In the genomic region with DNA sequence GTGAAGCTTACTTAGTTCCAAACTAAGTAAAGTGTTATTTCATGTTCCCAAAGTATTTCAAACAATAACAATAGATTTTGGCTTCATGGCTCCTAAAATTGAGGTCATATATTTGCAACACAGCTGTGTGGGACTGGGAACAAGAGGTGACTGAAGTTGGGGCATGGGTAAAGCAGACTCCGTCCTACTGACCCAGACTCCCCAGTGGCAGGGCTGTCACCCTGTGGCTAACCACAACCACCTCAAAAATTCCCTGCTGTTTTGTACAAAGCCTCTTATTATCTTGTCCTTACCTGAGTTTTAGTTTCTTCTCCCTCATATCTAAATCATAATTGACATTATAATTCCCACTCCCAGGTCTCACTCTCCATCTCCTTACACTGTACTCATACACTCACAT, we compare ENCODE assay signal across 22 cellular contexts.
DNase-seq lines count a peak whose midpoint lies in the region; ATAC-seq, FAIRE-seq and TF ChIP-seq lines count a peak whose summit lies in the region.
"Had no signal": no experiment of that assay in that cellular context is flagged by ENCODE, and none has a peak within 500 bp of the region (broad histone marks: within the 10 kb centered on the region; RNA-seq: fewer than 3 reads in every experiment).

No MANE protein-coding gene starts in this region.

- H3K27me3 Mint-ChIP-seq in T-helper 1 cell treated with Interleukin-12 subunit alpha and Interleukin-12 subunit beta and Interleukin-4 antibody, amounts not matched to agents 30 μg/mL and 1 μg/mL, for 36 hours (ENCODE audit: low read depth) = no peaks in the 10 kb centered on the region
- H3K27me3 Mint-ChIP-seq: B cell had no signal

- 0% methylated on average over 1 of the region's 1 CpG for WGBS in GM12878 (ENCODE audit: insufficient coverage, insufficient replicate concordance, low lambda C conversion rate, missing lambda C conversion rate)

- no peak overlapping the region for H3K27ac ChIP-seq in GM12878 (ENCODE audit: control insufficient read depth, insufficient read depth)
- H3K27ac ChIP-seq in colonic mucosa = no peak overlapping the region
- H3K27ac ChIP-seq: Peyer's patch, SJSA1 had no signal

- SMC1A ChIA-PET in GM12878 (lab: Charles Lee; ENCODE audit: uncharacterized antibody, unreplicated experiment) = no interaction called here

- no peaks in the 10 kb centered on the region for H3K79me2 ChIP-seq in GM12878 (ENCODE audit: control insufficient read depth, insufficient read depth, low read length)

- peaks cover 3% of the 10 kb centered on the region for H3K9me3 Mint-ChIP-seq in T-helper 1 cell treated with Interleukin-12 subunit alpha and Interleukin-12 subunit beta and Interleukin-4 antibody, amounts not matched to agents 30 μg/mL and 1 μg/mL, for 36 hours

- no peak overlapping the region for H3K27ac Mint-ChIP-seq in T-helper 1 cell treated with Interleukin-12 subunit alpha and Interleukin-12 subunit beta and Interleukin-4 antibody, amounts not matched to agents 30 μg/mL and 1 μg/mL, for 36 hours
- H3K27ac Mint-ChIP-seq: B cell had no signal

- no peaks in the 10 kb centered on the region; the same call in 2 of the 3 replicates for H3K9me3 ChIP-seq in GM12878 (replicated peaks; ENCODE audit: control insufficient read depth, insufficient read depth, low read length)
- no peaks in the 10 kb centered on the region for H3K9me3 ChIP-seq in colonic mucosa
- H3K9me3 ChIP-seq: Peyer's patch, SJSA1 had no signal

- no peak overlapping the region for H2AFZ ChIP-seq in GM12878 (ENCODE audit: control insufficient read depth, low read depth, low read length)

- H3K36me3 ChIP-seq in GM12878 (ENCODE audit: control insufficient read depth in 2 of 2, insufficient read depth in 2 of 2, low read length in 1 of 2) (no peaks in the 10 kb centered on the region), colonic mucosa (no peaks in the 10 kb centered on the region)
- H3K36me3 ChIP-seq: Peyer's patch, SJSA1 had no signal

- H3K4me3 ChIP-seq in GM12878 (no peak overlapping the region), colonic mucosa (no peak overlapping the region)
- H3K4me3 ChIP-seq: K562, Peyer's patch, SJSA1 had no signal

- no peak for FAIRE-seq in GM12878 (lab: Jason Lieb, UNC)
- FAIRE-seq: GM12892, GM18507, K562 had no signal

- POLR2A ChIA-PET in GM12878 (lab: Charles Lee) = no interaction called here

- no TSS peak for BruUV-seq in GM12878 (replicated peaks; lab: Mats Ljungman, UMichigan)

- RAD21 ChIA-PET in GM12878 (lab: Charles Lee; ENCODE audit: unreplicated experiment) = no interaction called here

- no peak for TF ChIP-seq CTCF in GM12878 (IDR thresholded peaks at IDR 0.05 in 2 of 3, conservative IDR thresholded peaks at IDR 0.05 in 1 of 3; ENCODE audit: control insufficient read depth in 2 of 3, extremely low read depth in 1 of 3, insufficient read depth in 1 of 3, low read depth in 3 of 3, low read length in 3 of 3)
- TF ChIP-seq CTCF in colonic mucosa (IDR thresholded peaks at IDR 0.05) = no peak

- H4K20me1 ChIP-seq in GM12878 (ENCODE audit: control insufficient read depth, insufficient read depth) = no peaks in the 10 kb centered on the region

- H3K4me2 ChIP-seq in GM12878 (ENCODE audit: control insufficient read depth, insufficient read depth) = no peak overlapping the region

- ATAC-seq in HG03565 (IDR thresholded peaks at IDR 0.05; ENCODE audit: unreplicated experiment) = peak; percentile 36
- no peak for ATAC-seq in GM12878
- no peak for ATAC-seq in stimulated activated naive CD8-positive, alpha-beta T cell treated with anti-CD3 and anti-CD28 coated beads, Interleukin-15, Interleukin-2, amounts not matched to agents 100 U/mL and 50 U/mL, for 24 hours
- ATAC-seq: K562 had no signal

- peaks cover 8% of the 10 kb centered on the region for H3K4me1 Mint-ChIP-seq in T-helper 1 cell treated with Interleukin-12 subunit alpha and Interleukin-12 subunit beta and Interleukin-4 antibody, amounts not matched to agents 30 μg/mL and 1 μg/mL, for 36 hours (ENCODE audit: low read depth)
- H3K4me1 Mint-ChIP-seq: B cell had no signal

- H3K9ac ChIP-seq in GM12878 (ENCODE audit: control insufficient read depth, insufficient read depth, low read length) = no peak overlapping the region
- no peak overlapping the region for H3K9ac ChIP-seq in colonic mucosa (ENCODE audit: low read depth in 2 of 2, low read length in 2 of 2)

- in situ Hi-C loops in GM12878 (cut with MboI) = no loop called here

- H3K36me3 Mint-ChIP-seq in T-helper 1 cell treated with Interleukin-12 subunit alpha and Interleukin-12 subunit beta and Interleukin-4 antibody, amounts not matched to agents 30 μg/mL and 1 μg/mL, for 36 hours (ENCODE audit: low read depth) = peaks cover 2% of the 10 kb centered on the region

- no peak for TF ChIP-seq EP300 in GM12878 (IDR thresholded peaks at IDR 0.05; ENCODE audit: borderline replicate concordance in 1 of 2, control insufficient read depth in 1 of 2, low read depth in 2 of 2, low read length in 2 of 2)

- intact Hi-C loops in GM12878 (cut with micrococcal nuclease; ENCODE audit: unreplicated experiment) (no loop called here), colonic mucosa (cut with DNase I) (no loop called here)

- DNase-seq in T-helper 1 cell (no peak), GM12878 (ENCODE audit: low read depth, low spot score) (no peak), colonic mucosa (no peak), DMS79 (lab: John Stamatoyannopoulos, UW) (no peak)
- DNase-seq in effector CD4-positive, alpha-beta T cell = no peak
- DNase-seq in stimulated activated naive CD8-positive, alpha-beta T cell treated with anti-CD3 and anti-CD28 coated beads, Interleukin-15, Interleukin-2, amounts not matched to agents 100 U/mL and 50 U/mL, for 24 hours = no peak
- DNase-seq: 8988T; DMS 273 treated with DMSO at 0.1 percent for 48 hours; GDM1; NCI-H1092; NCI-H2081; NCI-H2171 treated with DMSO at 0.1 percent for 48 hours; NCI-H446 treated with DMSO at 0.1 percent for 48 hours; NK-92 treated with Interleukin-12 subunit alpha and Interleukin-12 subunit beta, amount 100 ng/mL, for 24 hours; Peyer's patch had no signal

- H3K4me1 ChIP-seq in GM12878 (ENCODE audit: control insufficient read depth, insufficient read depth, low read length) = no peaks in the 10 kb centered on the region
- H3K4me1 ChIP-seq in colonic mucosa = no peaks in the 10 kb centered on the region
- H3K4me1 ChIP-seq: Peyer's patch, SJSA1 had no signal

- H3K27me3 ChIP-seq in GM12878 (replicated peaks in 1 of 2; ENCODE audit: control insufficient read depth in 2 of 2, insufficient read depth in 2 of 2, low read length in 1 of 2) (no peaks in the 10 kb centered on the region), colonic mucosa (no peaks in the 10 kb centered on the region)
- H3K27me3 ChIP-seq: Peyer's patch had no signal

- peak overlapping the region; percentile 8 for H3K4me3 Mint-ChIP-seq in T-helper 1 cell treated with Interleukin-12 subunit alpha and Interleukin-12 subunit beta and Interleukin-4 antibody, amounts not matched to agents 30 μg/mL and 1 μg/mL, for 36 hours
- H3K4me3 Mint-ChIP-seq: B cell had no signal

- CTCF ChIA-PET in GM12878 (lab: Yijun Ruan, JAX) = no interaction called here

- TF ChIP-seq POLR2A in GM12878 (IDR thresholded peaks at IDR 0.05; ENCODE audit: low read depth, low read length) = no peak

- TF ChIP-seq RAD21 in GM12878 (IDR thresholded peaks at IDR 0.05; ENCODE audit: insufficient read depth, low read depth, low read length) = no peak

TF ChIP-seq in GM12878, 131 proteins besides CTCF, POLR2A, EP300 and RAD21:
- TF ChIP-seq RB1 (IDR thresholded peaks at IDR 0.05; ENCODE audit: borderline replicate concordance) (no peak), MEF2B (IDR thresholded peaks at IDR 0.05; ENCODE audit: partially characterized antibody, poor library complexity, severe bottlenecking) (peak; percentile 36)
